In genomic region chr10:128001886-128002285, GRCh38 we compare ENCODE assay signal across 28 cellular contexts.
DNase-seq lines count a peak whose midpoint lies in the region; ATAC-seq and TF ChIP-seq lines count a peak whose summit lies in the region.
"Had no signal": no experiment of that assay in that cellular context is flagged by ENCODE, and none has a peak within 500 bp of the region (broad histone marks: within the 10 kb centered on the region; RNA-seq: fewer than 3 reads in every experiment).

No MANE protein-coding gene starts in this region.

- H3K36me3 ChIP-seq in heart left ventricle: no peaks in the 10 kb centered on the region
- H3K36me3 ChIP-seq in neural progenitor cell: no peaks in the 10 kb centered on the region
- H3K36me3 ChIP-seq in prostate gland: no peaks in the 10 kb centered on the region

- H3K4me2 ChIP-seq in neural progenitor cell: no peak overlapping the region

- peak overlapping the region in 9 of 12 donors; percentile 22 to 79 (median 61) for H3K27ac ChIP-seq in heart left ventricle
- no peak overlapping the region for H3K27ac ChIP-seq in neural progenitor cell
- H3K27ac ChIP-seq in prostate gland: no peak overlapping the region

- WGBS in heart left ventricle, 4 donors: 28 to 71% (median 55%) methylated on average over 13 to 14 of the region's 14 CpGs
- WGBS in prostate gland: 85% methylated on average over 14 of the region's 14 CpGs

- H3K27me3 Mint-ChIP-seq in stimulated activated naive CD8-positive, alpha-beta T cell treated with anti-CD3 and anti-CD28 coated beads, Interleukin-15, amount 100 ng/mL, for 72 hours: peaks cover 60% of the 10 kb centered on the region
- H3K27me3 Mint-ChIP-seq in neural progenitor cell (ENCODE audit: insufficient read depth, low read depth): peaks cover 8% of the 10 kb centered on the region

- no peak overlapping the region for H3K4me3 ChIP-seq in heart left ventricle
- no peak overlapping the region for H3K4me3 ChIP-seq in neural progenitor cell
- no peak overlapping the region for H3K4me3 ChIP-seq in prostate gland

- H3K9me3 ChIP-seq in heart left ventricle (no peaks in the 10 kb centered on the region), neural progenitor cell (ENCODE audit: low read depth) (no peaks in the 10 kb centered on the region), prostate gland (no peaks in the 10 kb centered on the region)

- no peak overlapping the region for H2AFZ ChIP-seq in neural progenitor cell (replicated peaks)

- H3K4me1 ChIP-seq in heart left ventricle: peaks cover 0 to 56% (median 33%) of the 10 kb centered on the region in 12 donors
- H3K4me1 ChIP-seq in neural progenitor cell: no peaks in the 10 kb centered on the region
- no peaks in the 10 kb centered on the region for H3K4me1 ChIP-seq in prostate gland (replicated peaks)

- H3K36me3 Mint-ChIP-seq in neural progenitor cell: no peaks in the 10 kb centered on the region
- H3K36me3 Mint-ChIP-seq: activated CD8-positive, alpha-beta memory T cell treated with anti-CD3 and anti-CD28 coated beads, Interleukin-2, amount 10 ng/mL, durations not matched to agents 7 days and 5 days; CD4-positive, CD25-positive, alpha-beta regulatory T cell; IgD-negative memory B cell; memory B cell had no signal

- intact Hi-C loops in heart left ventricle (cut with DNase I) (loop anchor here in 1 of 10 donors (2.0 kb wide), 1 partner anchor 91 kb away; no protein-coding TSS in a partner anchor), prostate gland (cut with DNase I) (no loop called here)

- no peaks in the 10 kb centered on the region for H3K9me3 Mint-ChIP-seq in stimulated activated naive CD8-positive, alpha-beta T cell treated with anti-CD3 and anti-CD28 coated beads, Interleukin-15, amount 100 ng/mL, for 72 hours
- peaks cover 3% of the 10 kb centered on the region for H3K9me3 Mint-ChIP-seq in neural progenitor cell
- H3K9me3 Mint-ChIP-seq: activated naive CD8-positive, alpha-beta T cell treated with anti-CD3 and anti-CD28 coated beads, Interleukin-2, amount 50 U/mL, for 24 hours; activated T-cell treated with anti-CD3 and anti-CD28 coated beads, Interleukin-2, amount 50 U/mL, for 4 hours; CD4-positive, CD25-positive, alpha-beta regulatory T cell; IgD-negative memory B cell; memory B cell; T-helper 1 cell treated with Interleukin-12 subunit alpha and Interleukin-12 subunit beta and Interleukin-4 antibody, amounts not matched to agents 30 μg/mL and 1 μg/mL, for 36 hours had no signal

- no peaks in the 10 kb centered on the region for H3K79me2 ChIP-seq in neural progenitor cell (ENCODE audit: low read depth)

- no peak overlapping the region for H3K4me3 Mint-ChIP-seq in stimulated activated naive CD8-positive, alpha-beta T cell treated with anti-CD3 and anti-CD28 coated beads, Interleukin-15, amount 100 ng/mL, for 72 hours
- H3K4me3 Mint-ChIP-seq in neural progenitor cell: no peak overlapping the region
- H3K4me3 Mint-ChIP-seq: activated CD8-positive, alpha-beta memory T cell treated with anti-CD3 and anti-CD28 coated beads, Interleukin-2, amount 10 ng/mL, durations not matched to agents 7 days and 5 days; activated naive CD8-positive, alpha-beta T cell treated with anti-CD3 and anti-CD28 coated beads, Interleukin-2, amount 50 U/mL, for 24 hours; activated T-cell treated with anti-CD3 and anti-CD28 coated beads, Interleukin-2, amount 50 U/mL, for 4 hours; CD4-positive, CD25-positive, alpha-beta regulatory T cell; memory B cell; T-helper 1 cell treated with Interleukin-12 subunit alpha and Interleukin-12 subunit beta and Interleukin-4 antibody, amounts not matched to agents 30 μg/mL and 1 μg/mL, for 36 hours had no signal

- peaks cover 11% of the 10 kb centered on the region for H3K4me1 Mint-ChIP-seq in stimulated activated naive CD8-positive, alpha-beta T cell treated with anti-CD3 and anti-CD28 coated beads, Interleukin-15, amount 100 ng/mL, for 72 hours
- peaks cover 43% of the 10 kb centered on the region for H3K4me1 Mint-ChIP-seq in neural progenitor cell
- H3K4me1 Mint-ChIP-seq: activated naive CD8-positive, alpha-beta T cell treated with anti-CD3 and anti-CD28 coated beads, Interleukin-2, amount 50 U/mL, for 24 hours; CD4-positive, CD25-positive, alpha-beta regulatory T cell had no signal

- H3K9ac ChIP-seq in neural progenitor cell: no peak overlapping the region

- H3F3A ChIP-seq in neural progenitor cell (ENCODE audit: low read depth): no peaks in the 10 kb centered on the region

- TF ChIP-seq POLR2A in heart left ventricle (IDR thresholded peaks at IDR 0.05): no peak
- TF ChIP-seq POLR2A in prostate gland (IDR thresholded peaks at IDR 0.05): no peak

- no peaks in the 10 kb centered on the region for H3K27me3 ChIP-seq in heart left ventricle
- no peaks in the 10 kb centered on the region for H3K27me3 ChIP-seq in neural progenitor cell
- H3K27me3 ChIP-seq in prostate gland (replicated peaks; ENCODE audit: insufficient read depth): no peaks in the 10 kb centered on the region

- peak; percentile 39 for ATAC-seq in stimulated activated naive CD8-positive, alpha-beta T cell treated with anti-CD3 and anti-CD28 coated beads, Interleukin-15, amount 100 ng/mL, for 72 hours
- ATAC-seq in stimulated activated naive CD8-positive, alpha-beta T cell treated with anti-CD3 and anti-CD28 coated beads, Interleukin-15, Interleukin-2, amounts not matched to agents 100 U/mL and 50 U/mL, for 24 hours: no peak
- ATAC-seq in heart left ventricle: peak; percentile 57 to 82 (median 63)
- ATAC-seq: activated CD8-positive, alpha-beta memory T cell treated with anti-CD3 and anti-CD28 coated beads, Interleukin-2, amount 10 ng/mL, durations not matched to agents 7 days and 5 days; activated naive CD8-positive, alpha-beta T cell treated with anti-CD3 and anti-CD28 coated beads, Interleukin-2, amount 50 U/mL, for 24 hours; activated T-cell treated with anti-CD3 and anti-CD28 coated beads, Interleukin-2, amount 50 U/mL, for 4 hours; left colon; PC-3 had no signal

- no peak overlapping the region for H3K27ac Mint-ChIP-seq in stimulated activated naive CD8-positive, alpha-beta T cell treated with anti-CD3 and anti-CD28 coated beads, Interleukin-15, amount 100 ng/mL, for 72 hours
- H3K27ac Mint-ChIP-seq in neural progenitor cell: peak overlapping the region; percentile 30
- H3K27ac Mint-ChIP-seq: activated CD8-positive, alpha-beta memory T cell treated with anti-CD3 and anti-CD28 coated beads, Interleukin-2, amount 10 ng/mL, durations not matched to agents 7 days and 5 days; activated naive CD8-positive, alpha-beta T cell treated with anti-CD3 and anti-CD28 coated beads, Interleukin-2, amount 50 U/mL, for 24 hours; CD4-positive, CD25-positive, alpha-beta regulatory T cell; IgD-negative memory B cell; memory B cell; T-helper 1 cell treated with Interleukin-12 subunit alpha and Interleukin-12 subunit beta and Interleukin-4 antibody, amounts not matched to agents 30 μg/mL and 1 μg/mL, for 36 hours had no signal

- TF ChIP-seq CTCF in heart left ventricle (IDR thresholded peaks at IDR 0.05): no peak
- no peak for TF ChIP-seq CTCF in neural progenitor cell (IDR thresholded peaks at IDR 0.05)
- no peak for TF ChIP-seq CTCF in prostate gland (IDR thresholded peaks at IDR 0.05)

- DNase-seq in stimulated activated naive CD8-positive, alpha-beta T cell treated with anti-CD3 and anti-CD28 coated beads, Interleukin-15, amount 100 ng/mL, for 72 hours: no peak
- DNase-seq in stimulated activated naive CD8-positive, alpha-beta T cell treated with anti-CD3 and anti-CD28 coated beads, Interleukin-15, Interleukin-2, amounts not matched to agents 100 U/mL and 50 U/mL, for 24 hours: no peak
- DNase-seq in heart left ventricle (no peak), neural progenitor cell (ENCODE audit: low spot score) (no peak), prostate gland (ENCODE audit: low spot score) (no peak), NCI-H1048 (lab: John Stamatoyannopoulos, UW) (no peak), occipital lobe (lab: John Stamatoyannopoulos, UW) (no peak), COLO829 (ENCODE audit: low spot score) (no peak)
- DNase-seq: activated CD4-positive, CD25-positive, alpha-beta regulatory T cell; activated CD8-positive, alpha-beta memory T cell treated with anti-CD3 and anti-CD28 coated beads, Interleukin-2, amount 10 ng/mL, durations not matched to agents 7 days and 5 days; activated naive CD4-positive, alpha-beta T cell; activated naive CD8-positive, alpha-beta T cell treated with anti-CD3 and anti-CD28 coated beads, Interleukin-2, amount 50 U/mL, for 24 hours; activated T-cell treated with anti-CD3 and anti-CD28 coated beads, Interleukin-2, amount 50 U/mL, for 4 hours; CD4-positive, CD25-positive, alpha-beta regulatory T cell; cerebellar nuclear complex; DND-41; GF-D8; hippocampal formation; left colon; NCI-H1105; NCI-H187; NCI-H2171 treated with DMSO at 0.1 percent for 48 hours; NCI-H526; PC-3; stimulated activated CD4-positive, alpha-beta T cell treated with anti-CD3 and anti-CD28 coated beads, Interleukin-4, amount 100 ng/mL, for 24 hours had no signal

- H4K20me1 ChIP-seq in neural progenitor cell (ENCODE audit: low read depth): no peaks in the 10 kb centered on the region

Comparison
In these comparisons a context has a peak if more than half of its experiments do, and no peak if none do; other contexts are left out.
1. H3K27ac ChIP-seq: peak in heart left ventricle (9 of 12); none in neural progenitor cell (single experiment) and prostate gland (0 of 2).